10 cellular contexts compared by ENCODE assay signal in the genomic region with DNA sequence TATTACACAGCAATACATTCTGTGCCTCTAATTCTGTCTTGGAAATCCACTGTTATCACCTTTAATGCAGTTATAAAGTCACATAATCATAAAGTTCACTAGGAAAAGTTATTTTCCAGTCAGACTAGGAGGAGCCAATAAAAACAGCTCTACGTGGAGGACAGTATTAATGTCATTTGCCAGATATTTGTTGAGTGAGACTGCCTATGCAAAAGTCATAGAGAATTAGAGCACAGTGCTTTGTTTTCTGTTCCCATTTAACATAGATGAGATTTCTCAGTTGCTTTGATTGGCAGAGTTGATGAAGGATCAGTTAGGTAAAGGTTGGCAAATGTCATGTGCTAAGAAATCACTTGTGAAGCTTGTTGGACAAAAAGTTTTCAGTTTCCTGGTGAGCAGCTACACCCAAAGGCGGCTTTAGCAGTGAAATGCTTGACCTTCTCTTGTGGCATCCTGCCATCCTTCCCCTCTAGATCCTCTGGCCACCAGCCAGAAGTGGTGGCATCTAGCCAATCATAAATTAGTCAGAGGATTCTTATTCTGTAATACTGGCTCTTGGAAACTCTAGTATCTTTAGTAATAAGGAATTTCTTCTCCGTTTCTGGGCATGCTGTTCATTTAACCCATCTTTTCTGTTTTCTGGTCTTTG. TPM values are rescaled to one million over a fixed set of nuclear protein-coding genes. Genes with fewer than 3 reads are reported as not detected.
DNase-seq lines count a peak whose midpoint lies in the region; ATAC-seq and TF ChIP-seq lines count a peak whose summit lies in the region.
"Had no signal": no experiment of that assay in that cellular context is flagged by ENCODE, and none has a peak within 500 bp of the region (broad histone marks: within the 10 kb centered on the region; RNA-seq: fewer than 3 reads in every experiment).

No MANE protein-coding gene starts in this region.

- intact Hi-C loops in mammary epithelial cell (cut with micrococcal nuclease): no loop called here

- H3K79me2 ChIP-seq in mammary epithelial cell (ENCODE audit: insufficient read depth, low read length) (no peaks in the 10 kb centered on the region), Karpas-422 (ENCODE audit: low read length) (peaks cover 37% of the 10 kb centered on the region)

- H3K9me3 ChIP-seq in mammary epithelial cell (replicated peaks; ENCODE audit: insufficient read depth, low read length): no peaks in the 10 kb centered on the region
- H3K9me3 ChIP-seq in lung (ENCODE audit: control insufficient read depth in 2 of 2, insufficient read depth in 1 of 2, low read length in 1 of 2): no peaks in the 10 kb centered on the region
- no peaks in the 10 kb centered on the region for H3K9me3 ChIP-seq in Karpas-422 (ENCODE audit: low read length)

- BruUV-seq in mammary epithelial cell (replicated peaks; lab: Mats Ljungman, UMichigan): no TSS peak

- no peaks in the 10 kb centered on the region for H3K9me2 ChIP-seq in Karpas-422 (replicated peaks; ENCODE audit: insufficient read depth, low read length)

- H3K9me3 Mint-ChIP-seq in endothelial cell (ENCODE audit: unreplicated experiment): no peaks in the 10 kb centered on the region

- 4% methylated on average over 3 of the region's 3 CpGs for WGBS in mammary epithelial cell (ENCODE audit: low coverage, missing lambda C conversion rate)
- WGBS in lung, 2 donors: 26 to 44% methylated on average over 3 of the region's 3 CpGs

- in situ Hi-C loops in ACHN (cut with HindIII; ENCODE audit: low pct_ligation_motif_present, low pct_unique_long_range_greater_than_20kb, low sequenced_read_pairs): no loop called here
- in situ Hi-C loops in mammary epithelial cell (cut with MboI; ENCODE audit: low sequenced_read_pairs in 2 of 2): no loop called here

- H3K27me3 ChIP-seq in mammary epithelial cell (ENCODE audit: insufficient read depth, low read length) (no peaks in the 10 kb centered on the region), lung (ENCODE audit: control insufficient read depth, insufficient read depth) (no peaks in the 10 kb centered on the region), Karpas-422 (ENCODE audit: low read length) (no peaks in the 10 kb centered on the region)

- peak; percentile 79 for ATAC-seq in lung (ENCODE audit: insufficient read depth, low FRiP score)
- no peak for ATAC-seq in HG02973 (IDR thresholded peaks at IDR 0.05; ENCODE audit: unreplicated experiment)
- no peak for ATAC-seq in HG02642 (IDR thresholded peaks at IDR 0.05; ENCODE audit: poor library complexity, unreplicated experiment)

- CTCF ChIA-PET in mammary epithelial cell (lab: Charles Lee; ENCODE audit: low non-redundant PET): no interaction called here

- H3K4me2 ChIP-seq in mammary epithelial cell (ENCODE audit: insufficient read depth, low read depth, low read length) (peak overlapping the region; percentile 49), Karpas-422 (ENCODE audit: low read depth, low read length, poor library complexity, severe bottlenecking) (no peak overlapping the region)

- H3K9ac ChIP-seq in mammary epithelial cell (ENCODE audit: insufficient read depth, low read length): no peak overlapping the region
- H3K9ac ChIP-seq in Karpas-422 (ENCODE audit: low read length): no peak overlapping the region

- H2AFZ ChIP-seq in mammary epithelial cell (ENCODE audit: low read depth, low read length): peak overlapping the region; percentile 20
- H2AFZ ChIP-seq in Karpas-422 (ENCODE audit: low read length): no peak overlapping the region

- no peak overlapping the region for H3K27ac Mint-ChIP-seq in endothelial cell (ENCODE audit: unreplicated experiment)

- H3K27ac ChIP-seq in mammary epithelial cell (ENCODE audit: insufficient read depth, low read depth, low read length) (no peak overlapping the region), lung (ENCODE audit: low read depth in 1 of 2, low read length in 1 of 2) (peak overlapping the region in 1 of 2 donors; percentile 48), Karpas-422 (ENCODE audit: low read length) (no peak overlapping the region)

- no peak overlapping the region for H3K4me3 Mint-ChIP-seq in endothelial cell (ENCODE audit: unreplicated experiment)

- TF ChIP-seq CTCF in mammary epithelial cell (conservative IDR thresholded peaks at IDR 0.05 in 1 of 2, IDR thresholded peaks at IDR 0.05 in 1 of 2; ENCODE audit: extremely low read depth in 1 of 2, insufficient read depth in 1 of 2, low read depth in 1 of 2, low read length in 2 of 2) (no peak), lung (IDR thresholded peaks at IDR 0.05; ENCODE audit: control extremely low read depth, extremely low read depth) (no peak), endothelial cell (IDR thresholded peaks at IDR 0.05; ENCODE audit: unreplicated experiment) (no peak)

- H3K36me3 Mint-ChIP-seq in endothelial cell (ENCODE audit: low read depth, unreplicated experiment): no peaks in the 10 kb centered on the region

- peaks cover 12% of the 10 kb centered on the region for H3K4me1 ChIP-seq in mammary epithelial cell (ENCODE audit: insufficient read depth, low read length)
- peaks cover 0 to 21% of the 10 kb centered on the region in 2 donors for H3K4me1 ChIP-seq in lung (ENCODE audit: control insufficient read depth in 2 of 2, insufficient read depth in 2 of 2, low read length in 2 of 2)
- no peaks in the 10 kb centered on the region for H3K4me1 ChIP-seq in Karpas-422 (ENCODE audit: low read length)

- H3K27me3 Mint-ChIP-seq in endothelial cell (ENCODE audit: unreplicated experiment): no peaks in the 10 kb centered on the region

- H3K36me3 ChIP-seq in mammary epithelial cell (ENCODE audit: insufficient read depth, low read length) (no peaks in the 10 kb centered on the region), lung (ENCODE audit: control insufficient read depth in 2 of 2, insufficient read depth in 2 of 2, low read length in 2 of 2) (no peaks in the 10 kb centered on the region), Karpas-422 (ENCODE audit: insufficient read depth, low read length) (peaks cover 18% of the 10 kb centered on the region; the same call in 1 of the 2 replicates)

- H3K4me3 ChIP-seq in mammary epithelial cell (replicated peaks in 1 of 3; ENCODE audit: insufficient read depth in 1 of 3, low read depth in 2 of 3, low read length in 3 of 3): no peak overlapping the region
- no peak overlapping the region for H3K4me3 ChIP-seq in lung
- no peak overlapping the region for H3K4me3 ChIP-seq in Karpas-422 (ENCODE audit: low read length)

- H4K20me1 ChIP-seq in mammary epithelial cell (ENCODE audit: insufficient read depth, low read length) (no peaks in the 10 kb centered on the region), Karpas-422 (ENCODE audit: insufficient read depth, low read depth, low read length) (no peaks in the 10 kb centered on the region)

- DNase-seq in ACHN (peak; percentile 84), LoVo (ENCODE audit: low spot score) (peak; percentile 84), mammary epithelial cell (peak; percentile 84), lung (ENCODE audit: low spot score) (peak; percentile 83), endothelial cell (ENCODE audit: low spot score) (no peak), Karpas-422 (no peak)
- DNase-seq: activated CD4-positive, alpha-beta T cell treated with anti-CD3 and anti-CD28 coated beads, Interleukin-2, amount 50 U/mL, for 48 hours; DND-41 had no signal

- dilution Hi-C loops in mammary epithelial cell (cut with HindIII; ENCODE audit: low sequenced_read_pairs): no loop called here

- no peaks in the 10 kb centered on the region for H3K4me1 Mint-ChIP-seq in endothelial cell (ENCODE audit: unreplicated experiment)

RNA-seq across cellular contexts. Expression of gene BCKDHB, which starts 37.0 kb away (rescaled TPM):
- total RNA-seq in mammary epithelial cell (10 to 100 TPM; 15.8 to 16.0 TPM), lung (10 to 100 TPM; 23.3 to 27.7 TPM), endothelial cell (ENCODE audit: unreplicated experiment) (15.3 TPM)
- polyA plus RNA-seq in mammary epithelial cell (10.1 TPM), lung (1 to 10 TPM; 6.9 to 8.1 TPM)
- 6.1 TPM for polyA minus RNA-seq in mammary epithelial cell
- total RNA-seq in Karpas-422 (2014; rRNA removed; shearing (Covaris generic); ENCODE audit: low replicate concordance): 53.9 and 58.3 TPM in 2 replicates

Comparison
In these comparisons a context has a peak if more than half of its experiments do, and no peak if none do; other contexts are left out.
1. DNase-seq: peak in ACHN (single experiment), LoVo (single experiment), mammary epithelial cell (single experiment) and lung (single experiment); none in endothelial cell (single experiment) and Karpas-422 (single experiment).